In the genomic region with DNA sequence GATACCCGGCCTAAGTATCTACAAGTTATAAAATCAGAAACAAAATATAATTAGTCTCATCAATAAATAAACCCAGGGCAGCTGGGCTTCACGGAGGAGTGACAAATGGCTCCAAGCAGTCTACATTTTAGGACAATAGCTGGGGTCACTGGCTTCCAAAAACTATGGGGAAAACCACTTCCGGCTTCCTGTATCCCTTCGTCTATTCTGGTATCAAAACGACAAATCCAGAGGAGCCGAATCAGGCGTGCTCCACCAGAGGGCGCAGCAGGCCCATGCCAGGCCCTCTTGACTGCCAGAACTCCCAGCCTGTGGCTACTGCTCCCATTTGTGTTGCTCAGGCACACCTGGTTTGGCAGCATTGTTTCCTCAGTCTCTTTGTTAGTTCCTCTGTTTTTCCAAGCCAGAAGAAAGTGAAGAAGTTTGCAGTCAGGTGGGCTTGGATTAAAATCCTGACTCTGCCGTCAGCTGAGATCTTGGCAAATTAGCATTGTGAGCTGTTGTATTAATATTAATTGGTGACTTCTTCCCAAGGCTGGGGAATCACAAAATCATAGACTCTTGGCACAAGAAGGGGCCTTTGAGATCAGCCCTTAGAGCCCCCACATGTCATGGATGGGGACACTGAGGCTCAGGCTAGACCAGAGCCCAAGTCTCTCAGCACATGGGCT, we compare ENCODE assay signal across 1 cellular context.
TF ChIP-seq lines count a peak whose summit lies in the region.

No MANE protein-coding gene starts in this region.

TF ChIP-seq in GM12878, 131 proteins besides CTCF, POLR2A, EP300 and RAD21 (continued from another document and continues in another):
- TF ChIP-seq, protein P1, sequence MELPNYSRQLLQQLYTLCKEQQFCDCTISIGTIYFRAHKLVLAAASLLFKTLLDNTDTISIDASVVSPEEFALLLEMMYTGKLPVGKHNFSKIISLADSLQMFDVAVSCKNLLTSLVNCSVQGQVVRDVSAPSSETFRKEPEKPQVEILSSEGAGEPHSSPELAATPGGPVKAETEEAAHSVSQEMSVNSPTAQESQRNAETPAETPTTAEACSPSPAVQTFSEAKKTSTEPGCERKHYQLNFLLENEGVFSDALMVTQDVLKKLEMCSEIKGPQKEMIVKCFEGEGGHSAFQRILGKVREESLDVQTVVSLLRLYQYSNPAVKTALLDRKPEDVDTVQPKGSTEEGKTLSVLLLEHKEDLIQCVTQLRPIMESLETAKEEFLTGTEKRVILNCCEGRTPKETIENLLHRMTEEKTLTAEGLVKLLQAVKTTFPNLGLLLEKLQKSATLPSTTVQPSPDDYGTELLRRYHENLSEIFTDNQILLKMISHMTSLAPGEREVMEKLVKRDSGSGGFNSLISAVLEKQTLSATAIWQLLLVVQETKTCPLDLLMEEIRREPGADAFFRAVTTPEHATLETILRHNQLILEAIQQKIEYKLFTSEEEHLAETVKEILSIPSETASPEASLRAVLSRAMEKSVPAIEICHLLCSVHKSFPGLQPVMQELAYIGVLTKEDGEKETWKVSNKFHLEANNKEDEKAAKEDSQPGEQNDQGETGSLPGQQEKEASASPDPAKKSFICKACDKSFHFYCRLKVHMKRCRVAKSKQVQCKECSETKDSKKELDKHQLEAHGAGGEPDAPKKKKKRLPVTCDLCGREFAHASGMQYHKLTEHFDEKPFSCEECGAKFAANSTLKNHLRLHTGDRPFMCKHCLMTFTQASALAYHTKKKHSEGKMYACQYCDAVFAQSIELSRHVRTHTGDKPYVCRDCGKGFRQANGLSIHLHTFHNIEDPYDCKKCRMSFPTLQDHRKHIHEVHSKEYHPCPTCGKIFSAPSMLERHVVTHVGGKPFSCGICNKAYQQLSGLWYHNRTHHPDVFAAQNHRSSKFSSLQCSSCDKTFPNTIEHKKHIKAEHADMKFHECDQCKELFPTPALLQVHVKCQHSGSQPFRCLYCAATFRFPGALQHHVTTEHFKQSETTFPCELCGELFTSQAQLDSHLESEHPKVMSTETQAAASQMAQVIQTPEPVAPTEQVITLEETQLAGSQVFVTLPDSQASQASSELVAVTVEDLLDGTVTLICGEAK (IDR thresholded peaks at IDR 0.05; ENCODE audit: borderline replicate concordance): no peak
- TF ChIP-seq RBBP5 (conservative IDR thresholded peaks at IDR 0.05) (no peak), MTA2 (IDR thresholded peaks at IDR 0.05; ENCODE audit: low read depth) (no peak), PRDM15 (CRISPR knock-in tag; IDR thresholded peaks at IDR 0.05) (no peak), GATAD2B (conservative IDR thresholded peaks at IDR 0.05; ENCODE audit: low read depth) (no peak), RCOR1 (conservative IDR thresholded peaks at IDR 0.05; ENCODE audit: low read depth, low read length) (no peak), SIN3A (IDR thresholded peaks at IDR 0.05; ENCODE audit: low read depth, low read length) (no peak), CBX5 (IDR thresholded peaks at IDR 0.05; ENCODE audit: low read depth) (0 out of 2 replicates have a peak, but pooled peaks have one; percentile 48), SMARCA5 (IDR thresholded peaks at IDR 0.05) (no peak), RELB (IDR thresholded peaks at IDR 0.05; ENCODE audit: low read depth) (peak; percentile 15; the same call in 1 of the 2 replicates), EED (IDR thresholded peaks at IDR 0.05; ENCODE audit: low read depth) (peak; percentile 82), ZBTB33 (IDR thresholded peaks at IDR 0.05) (no peak), CBX3 (IDR thresholded peaks at IDR 0.05; ENCODE audit: borderline replicate concordance, low read depth) (no peak), ZNF217 (IDR thresholded peaks at IDR 0.05) (no peak), GABPA (IDR thresholded peaks at IDR 0.05; ENCODE audit: low read depth) (no peak), ZNF384 (IDR thresholded peaks at IDR 0.05; ENCODE audit: borderline replicate concordance, low read depth, low read length) (no peak), NR2F1 (conservative IDR thresholded peaks at IDR 0.05) (no peak), IKZF2 (IDR thresholded peaks at IDR 0.05) (peak; percentile 58 to 61; a peak in 2 of 4 replicates), MEF2B (IDR thresholded peaks at IDR 0.05; ENCODE audit: partially characterized antibody, poor library complexity, severe bottlenecking) (no peak), HDGF (IDR thresholded peaks at IDR 0.05) (no peak), ATF7 (IDR thresholded peaks at IDR 0.05; ENCODE audit: low read depth) (no peak), CEBPB (IDR thresholded peaks at IDR 0.05; ENCODE audit: borderline replicate concordance in 1 of 2, low read depth in 2 of 2, low read length in 2 of 2) (no peak), PML (IDR thresholded peaks at IDR 0.05; ENCODE audit: low read length) (no peak), KDM1A (IDR thresholded peaks at IDR 0.05; ENCODE audit: borderline replicate concordance) (no peak), CBFB (IDR thresholded peaks at IDR 0.05; ENCODE audit: low read depth) (0 out of 2 replicates have a peak, but pooled peaks have one; percentile 32), IRF3 (IDR thresholded peaks at IDR 0.05) (no peak), BRCA1 (IDR thresholded peaks at IDR 0.05; ENCODE audit: low read depth, low read length) (no peak), ZNF207 (IDR thresholded peaks at IDR 0.05; ENCODE audit: borderline replicate concordance) (no peak), SMC3 (IDR thresholded peaks at IDR 0.05; ENCODE audit: borderline replicate concordance, low read length) (peak; percentile 82; the same call in 1 of the 2 replicates), TCF3 (IDR thresholded peaks at IDR 0.05; ENCODE audit: borderline replicate concordance, insufficient read depth, low read depth, low read length) (no peak), CREB1 (IDR thresholded peaks at IDR 0.05; ENCODE audit: low read depth) (no peak), SRF (IDR thresholded peaks at IDR 0.05; ENCODE audit: low read depth in 2 of 2, low read length in 2 of 2) (no peak), MEF2A (IDR thresholded peaks at IDR 0.05; ENCODE audit: insufficient read depth, low read depth, low read length) (0 out of 2 replicates have a peak, but pooled peaks have one; percentile 30), NBN (IDR thresholded peaks at IDR 0.05) (no peak), IKZF1 (conservative IDR thresholded peaks at IDR 0.05) (peak; percentile 84), YY1 (IDR thresholded peaks at IDR 0.05; ENCODE audit: low read depth, low read length) (peak; percentile 70; the same call in 1 of the 2 replicates), RELA (IDR thresholded peaks at IDR 0.05; ENCODE audit: borderline replicate concordance, partially characterized antibody) (no peak), ASH2L (IDR thresholded peaks at IDR 0.05; ENCODE audit: borderline replicate concordance, low read depth) (no peak), BMI1 (IDR thresholded peaks at IDR 0.05; ENCODE audit: borderline replicate concordance) (no peak), ZBED1 (IDR thresholded peaks at IDR 0.05; ENCODE audit: borderline replicate concordance) (no peak)
- TF ChIP-seq, protein P2, sequence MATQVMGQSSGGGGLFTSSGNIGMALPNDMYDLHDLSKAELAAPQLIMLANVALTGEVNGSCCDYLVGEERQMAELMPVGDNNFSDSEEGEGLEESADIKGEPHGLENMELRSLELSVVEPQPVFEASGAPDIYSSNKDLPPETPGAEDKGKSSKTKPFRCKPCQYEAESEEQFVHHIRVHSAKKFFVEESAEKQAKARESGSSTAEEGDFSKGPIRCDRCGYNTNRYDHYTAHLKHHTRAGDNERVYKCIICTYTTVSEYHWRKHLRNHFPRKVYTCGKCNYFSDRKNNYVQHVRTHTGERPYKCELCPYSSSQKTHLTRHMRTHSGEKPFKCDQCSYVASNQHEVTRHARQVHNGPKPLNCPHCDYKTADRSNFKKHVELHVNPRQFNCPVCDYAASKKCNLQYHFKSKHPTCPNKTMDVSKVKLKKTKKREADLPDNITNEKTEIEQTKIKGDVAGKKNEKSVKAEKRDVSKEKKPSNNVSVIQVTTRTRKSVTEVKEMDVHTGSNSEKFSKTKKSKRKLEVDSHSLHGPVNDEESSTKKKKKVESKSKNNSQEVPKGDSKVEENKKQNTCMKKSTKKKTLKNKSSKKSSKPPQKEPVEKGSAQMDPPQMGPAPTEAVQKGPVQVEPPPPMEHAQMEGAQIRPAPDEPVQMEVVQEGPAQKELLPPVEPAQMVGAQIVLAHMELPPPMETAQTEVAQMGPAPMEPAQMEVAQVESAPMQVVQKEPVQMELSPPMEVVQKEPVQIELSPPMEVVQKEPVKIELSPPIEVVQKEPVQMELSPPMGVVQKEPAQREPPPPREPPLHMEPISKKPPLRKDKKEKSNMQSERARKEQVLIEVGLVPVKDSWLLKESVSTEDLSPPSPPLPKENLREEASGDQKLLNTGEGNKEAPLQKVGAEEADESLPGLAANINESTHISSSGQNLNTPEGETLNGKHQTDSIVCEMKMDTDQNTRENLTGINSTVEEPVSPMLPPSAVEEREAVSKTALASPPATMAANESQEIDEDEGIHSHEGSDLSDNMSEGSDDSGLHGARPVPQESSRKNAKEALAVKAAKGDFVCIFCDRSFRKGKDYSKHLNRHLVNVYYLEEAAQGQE (IDR thresholded peaks at IDR 0.05; ENCODE audit: low read depth, low read length): no peak
- TF ChIP-seq, protein P3, sequence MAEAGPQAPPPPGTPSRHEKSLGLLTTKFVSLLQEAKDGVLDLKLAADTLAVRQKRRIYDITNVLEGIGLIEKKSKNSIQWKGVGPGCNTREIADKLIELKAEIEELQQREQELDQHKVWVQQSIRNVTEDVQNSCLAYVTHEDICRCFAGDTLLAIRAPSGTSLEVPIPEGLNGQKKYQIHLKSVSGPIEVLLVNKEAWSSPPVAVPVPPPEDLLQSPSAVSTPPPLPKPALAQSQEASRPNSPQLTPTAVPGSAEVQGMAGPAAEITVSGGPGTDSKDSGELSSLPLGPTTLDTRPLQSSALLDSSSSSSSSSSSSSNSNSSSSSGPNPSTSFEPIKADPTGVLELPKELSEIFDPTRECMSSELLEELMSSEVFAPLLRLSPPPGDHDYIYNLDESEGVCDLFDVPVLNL (IDR thresholded peaks at IDR 0.05; ENCODE audit: low read depth, low read length): no peak
- TF ChIP-seq, protein P4, sequence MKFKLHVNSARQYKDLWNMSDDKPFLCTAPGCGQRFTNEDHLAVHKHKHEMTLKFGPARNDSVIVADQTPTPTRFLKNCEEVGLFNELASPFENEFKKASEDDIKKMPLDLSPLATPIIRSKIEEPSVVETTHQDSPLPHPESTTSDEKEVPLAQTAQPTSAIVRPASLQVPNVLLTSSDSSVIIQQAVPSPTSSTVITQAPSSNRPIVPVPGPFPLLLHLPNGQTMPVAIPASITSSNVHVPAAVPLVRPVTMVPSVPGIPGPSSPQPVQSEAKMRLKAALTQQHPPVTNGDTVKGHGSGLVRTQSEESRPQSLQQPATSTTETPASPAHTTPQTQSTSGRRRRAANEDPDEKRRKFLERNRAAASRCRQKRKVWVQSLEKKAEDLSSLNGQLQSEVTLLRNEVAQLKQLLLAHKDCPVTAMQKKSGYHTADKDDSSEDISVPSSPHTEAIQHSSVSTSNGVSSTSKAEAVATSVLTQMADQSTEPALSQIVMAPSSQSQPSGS (IDR thresholded peaks at IDR 0.05; ENCODE audit: low read length): no peak
